10 cellular contexts compared by ENCODE assay signal in genomic region chr10:101780187-101780817, GRCh38. TPM values are rescaled to one million over a fixed set of nuclear protein-coding genes. Genes with fewer than 3 reads are reported as not detected.
DNase-seq lines count a peak whose midpoint lies in the region; ATAC-seq and TF ChIP-seq lines count a peak whose summit lies in the region.
"Had no signal": no experiment of that assay in that cellular context is flagged by ENCODE, and none has a peak within 500 bp of the region (broad histone marks: within the 10 kb centered on the region; RNA-seq: fewer than 3 reads in every experiment).

No MANE protein-coding gene starts in this region.

- H4K91ac ChIP-seq in IMR-90 (ENCODE audit: insufficient read depth, low read depth, low read length): no peak overlapping the region

- peak overlapping the region; percentile 51 for H3K27ac Mint-ChIP-seq in CD4-positive, alpha-beta T cell
- no peak overlapping the region for H3K27ac Mint-ChIP-seq in neural progenitor cell

- no peak for DNase-seq in CD4-positive, alpha-beta T cell
- DNase-seq in IMR-90 (no peak), neural progenitor cell (ENCODE audit: low spot score) (peak; percentile 27), HCEC 1CT (no peak), NK-92 (lab: John Stamatoyannopoulos, UW; ENCODE audit: unreplicated experiment) (no peak), A172 (ENCODE audit: low spot score) (no peak), kidney tubule cell (ENCODE audit: low spot score) (no peak)
- no peak for DNase-seq in effector memory CD4-positive, alpha-beta T cell

- no peak overlapping the region for H3K4ac ChIP-seq in IMR-90 (ENCODE audit: low read depth, low read length)

- H3K9ac ChIP-seq in IMR-90 (ENCODE audit: low read depth, low read length) (no peak overlapping the region), neural progenitor cell (no peak overlapping the region)

- H3K79me2 ChIP-seq in neural progenitor cell (ENCODE audit: low read depth): peaks cover 6% of the 10 kb centered on the region

- TF ChIP-seq POLR2A in IMR-90 (IDR thresholded peaks at IDR 0.05; ENCODE audit: low read depth, low read length): no peak

- no peak overlapping the region for H3K23ac ChIP-seq in IMR-90 (ENCODE audit: low read depth, low read length)

- no peaks in the 10 kb centered on the region for H3K9me3 Mint-ChIP-seq in CD4-positive, alpha-beta T cell
- H3K9me3 Mint-ChIP-seq in neural progenitor cell: no peaks in the 10 kb centered on the region

- WGBS in IMR-90 (ENCODE audit: extremely low coverage in 2 of 2, insufficient read length in 1 of 2), 2 experiments: no CpG with 5 or more reads among the region's 17 CpGs

- H3K4me3 Mint-ChIP-seq in CD4-positive, alpha-beta T cell: peak overlapping the region; percentile 52
- peak overlapping the region; percentile 57 for H3K4me3 Mint-ChIP-seq in neural progenitor cell

- no peak for TF ChIP-seq RAD21 in IMR-90 (IDR thresholded peaks at IDR 0.05; ENCODE audit: low read length)

- H3K56ac ChIP-seq in IMR-90 (ENCODE audit: extremely low read depth, insufficient read depth, low read length): no peak overlapping the region

- H3K36me3 ChIP-seq in IMR-90 (ENCODE audit: control insufficient read depth, insufficient read depth, low read length) (peaks cover 2% of the 10 kb centered on the region; the same call in 1 of the 2 replicates), neural progenitor cell (peaks cover 3% of the 10 kb centered on the region)
- H3K36me3 ChIP-seq in effector memory CD4-positive, alpha-beta T cell (ENCODE audit: control insufficient read depth, insufficient read depth, low read length): peaks cover 1% of the 10 kb centered on the region

- peaks cover 26% of the 10 kb centered on the region for H3K27me3 Mint-ChIP-seq in CD4-positive, alpha-beta T cell
- H3K27me3 Mint-ChIP-seq in neural progenitor cell (ENCODE audit: insufficient read depth, low read depth): peaks cover 26% of the 10 kb centered on the region

- H3K36me3 Mint-ChIP-seq in CD4-positive, alpha-beta T cell (ENCODE audit: low read depth): peaks cover 20% of the 10 kb centered on the region
- no peaks in the 10 kb centered on the region for H3K36me3 Mint-ChIP-seq in neural progenitor cell

- in situ Hi-C loops in IMR-90 (cut with MboI; ENCODE audit: low sequenced_read_pairs): loop anchor here (5.0 kb wide), 2 partner anchors 173 to 568 kb away; no protein-coding TSS in a partner anchor

- no peak for ATAC-seq in CD4-positive, alpha-beta T cell (ENCODE audit: poor library complexity)
- no peak for ATAC-seq in IMR-90 (ENCODE audit: low read depth)

- H3K4me1 Mint-ChIP-seq in CD4-positive, alpha-beta T cell (ENCODE audit: low read depth): peaks cover 67% of the 10 kb centered on the region
- H3K4me1 Mint-ChIP-seq in neural progenitor cell: peaks cover 39% of the 10 kb centered on the region

- intact Hi-C loops in CD4-positive, alpha-beta T cell (cut with DNase I, micrococcal nuclease): loop anchor here (2.0 to 10.0 kb wide), 6 partner anchors 52 to 568 kb away; partner anchors contain the start of gene ARMH3 (in 1 of the 2)
- intact Hi-C loops in IMR-90 (cut with micrococcal nuclease): loop anchor here (10.0 kb wide), 1 partner anchor 486 kb away; no protein-coding TSS in a partner anchor

- BruUV-seq in IMR-90 (replicated peaks; lab: Mats Ljungman, UMichigan): no TSS peak

- H3K9me3 ChIP-seq in CD4-positive, alpha-beta T cell (ENCODE audit: control insufficient read depth, low read length): no peaks in the 10 kb centered on the region
- no peaks in the 10 kb centered on the region for H3K9me3 ChIP-seq in IMR-90 (ENCODE audit: control insufficient read depth, insufficient read depth, low read length)
- H3K9me3 ChIP-seq in effector memory CD4-positive, alpha-beta T cell (ENCODE audit: control insufficient read depth, low read length): no peaks in the 10 kb centered on the region
- no peaks in the 10 kb centered on the region for H3K9me3 ChIP-seq in neural progenitor cell (ENCODE audit: low read depth)

- peak overlapping the region; percentile 94 for H2AK9ac ChIP-seq in IMR-90 (replicated peaks; ENCODE audit: low read depth, low read length, poor library complexity)

- peak overlapping the region in 1 of 2 experiments; percentile 56; a peak in 1 of 4 replicates for H4K8ac ChIP-seq in IMR-90 (ENCODE audit: low read depth in 2 of 2, low read length in 2 of 2)

- H4K20me1 ChIP-seq in IMR-90 (ENCODE audit: insufficient read depth, low read length) (peaks cover 40% of the 10 kb centered on the region), neural progenitor cell (ENCODE audit: low read depth) (peaks cover 56% of the 10 kb centered on the region)

- H2AK5ac ChIP-seq in IMR-90 (ENCODE audit: low read depth, low read length): no peak overlapping the region

- H2AFZ ChIP-seq in IMR-90 (replicated peaks; ENCODE audit: low read length, poor library complexity) (peak overlapping the region; percentile 77), neural progenitor cell (replicated peaks) (no peak overlapping the region)

- H3F3A ChIP-seq in neural progenitor cell (ENCODE audit: low read depth): peaks cover 69% of the 10 kb centered on the region

- H2BK5ac ChIP-seq in IMR-90 (ENCODE audit: low read depth, low read length, poor library complexity, severe bottlenecking): no peak overlapping the region

- no peak overlapping the region for H3K18ac ChIP-seq in IMR-90 (ENCODE audit: low read depth, low read length)

- H2BK20ac ChIP-seq in IMR-90 (ENCODE audit: low read depth, low read length): no peak overlapping the region

- H3K14ac ChIP-seq in IMR-90 (replicated peaks; ENCODE audit: low read depth, low read length): no peak overlapping the region

- H3K27ac ChIP-seq in CD4-positive, alpha-beta T cell (ENCODE audit: low read depth, low read length): no peak overlapping the region
- no peak overlapping the region for H3K27ac ChIP-seq in IMR-90 (ENCODE audit: insufficient read depth, low read length)
- H3K27ac ChIP-seq in effector memory CD4-positive, alpha-beta T cell (ENCODE audit: insufficient read depth, low read length, poor library complexity, severe bottlenecking): no peak overlapping the region
- H3K27ac ChIP-seq in neural progenitor cell: no peak overlapping the region

- H3K4me2 ChIP-seq in IMR-90 (ENCODE audit: low read depth, low read length): peak overlapping the region; percentile 73; the same call in 1 of the 2 replicates
- peak overlapping the region; percentile 98 for H3K4me2 ChIP-seq in neural progenitor cell

- TF ChIP-seq CTCF in CD4-positive, alpha-beta T cell (IDR thresholded peaks at IDR 0.05): peak; percentile 33
- TF ChIP-seq CTCF in IMR-90 (conservative IDR thresholded peaks at IDR 0.05; ENCODE audit: low read depth, low read length) (no peak), neural progenitor cell (IDR thresholded peaks at IDR 0.05) (no peak)

- peaks cover 14 to 40% of the 10 kb centered on the region in 2 experiments; a peak in 3 of 4 replicates for H3K79me1 ChIP-seq in IMR-90 (ENCODE audit: low read depth in 1 of 2, low read length in 2 of 2)

- peaks cover 37% of the 10 kb centered on the region for H3K27me3 ChIP-seq in CD4-positive, alpha-beta T cell (ENCODE audit: control insufficient read depth, insufficient read depth, low read length)
- H3K27me3 ChIP-seq in IMR-90 (ENCODE audit: control insufficient read depth, insufficient read depth, low read length) (peaks cover 25% of the 10 kb centered on the region), neural progenitor cell (peaks cover 51% of the 10 kb centered on the region)
- H3K27me3 ChIP-seq in effector memory CD4-positive, alpha-beta T cell (replicated peaks; ENCODE audit: control insufficient read depth, insufficient read depth, low read length, poor library complexity, severe bottlenecking): peaks cover 18% of the 10 kb centered on the region

- CTCF ChIA-PET in CD4-positive, alpha-beta T cell (lab: Charles Lee): interaction anchor here (0.7 to 2.0 kb wide), 4 partner anchors 9 to 280 kb away, joined by 3 to 8 read pairs (median 3); no protein-coding TSS in a partner anchor
- CTCF ChIA-PET in IMR-90 (lab: Yijun Ruan, JAX): interaction anchor here (1.3 to 1.6 kb wide), 4 partner anchors 9 to 180 kb away, joined by 3 to 9 read pairs (median 5); no protein-coding TSS in a partner anchor

- no peaks in the 10 kb centered on the region for H3K9me1 ChIP-seq in IMR-90 (ENCODE audit: insufficient read depth, low read length)

- H3K4me3 ChIP-seq in IMR-90 (ENCODE audit: insufficient read depth, low read depth, low read length) (no peak overlapping the region), neural progenitor cell (peak overlapping the region; percentile 57)
- peak overlapping the region; percentile 46 for H3K4me3 ChIP-seq in effector memory CD4-positive, alpha-beta T cell (ENCODE audit: insufficient read depth, low read depth, low read length, poor library complexity, severe bottlenecking)

- dilution Hi-C loops in IMR-90 (cut with HindIII; ENCODE audit: low sequenced_read_pairs, unreplicated experiment): no loop called here

- POLR2A ChIA-PET in CD4-positive, alpha-beta T cell (lab: Charles Lee): interaction anchor here (0.7 to 2.2 kb wide), 4 partner anchors 15 to 785 kb away, joined by 3 to 12 read pairs (median 4); partner anchors contain the start of gene OGA
- POLR2A ChIA-PET in IMR-90 (lab: Charles Lee; ENCODE audit: unreplicated experiment): no interaction called here

- H4K5ac ChIP-seq in IMR-90 (ENCODE audit: low read depth, low read length): no peak overlapping the region

- no peak overlapping the region for H2BK120ac ChIP-seq in IMR-90 (ENCODE audit: low read depth, low read length)

- no peak overlapping the region; the same call in 2 of the 3 replicates for H2BK15ac ChIP-seq in IMR-90 (ENCODE audit: low read depth, low read length)

- H3K4me1 ChIP-seq in IMR-90 (ENCODE audit: control insufficient read depth, insufficient read depth, low read length) (peaks cover 13% of the 10 kb centered on the region), neural progenitor cell (peaks cover 42% of the 10 kb centered on the region)
- H3K4me1 ChIP-seq in effector memory CD4-positive, alpha-beta T cell (ENCODE audit: control insufficient read depth, insufficient read depth, low read length, poor library complexity, severe bottlenecking): peaks cover 49% of the 10 kb centered on the region

RNA-seq across cellular contexts. Expression of gene NPM3, which starts 2.9 kb away (rescaled TPM):
- total RNA-seq in CD4-positive, alpha-beta T cell: 10 to 100 TPM; 15.5 to 15.8 TPM
- total RNA-seq in IMR-90 (2012; rRNA removed): 112 and 122 TPM in 2 replicates
- polyA plus RNA-seq in IMR-90 (2012; rRNA removed): 72.3 and 84.1 TPM in 2 replicates
- polyA plus RNA-seq in IMR-90 (2012; cell fraction: cytosol; rRNA removed): 165 and 166 TPM in 2 replicates
- 33.0 and 60.2 TPM in 2 replicates for polyA plus RNA-seq in IMR-90 (2012; cell fraction: nucleus; rRNA removed; ENCODE audit: low replicate concordance)
- 93.1 and 149 TPM in 2 replicates for total RNA-seq in neural progenitor cell (ENCODE audit: low replicate concordance)
- 65.5 and 96.9 TPM in 2 replicates for total RNA-seq in A172 (2014; rRNA removed; shearing (Covaris generic))

RNA-seq across cellular contexts. Expression of gene FGF8, which starts 4.4 kb away (rescaled TPM):
- not detected for total RNA-seq in CD4-positive, alpha-beta T cell
- not detected in 2 replicates for total RNA-seq in IMR-90 (2012; rRNA removed)
- polyA plus RNA-seq in IMR-90 (2012; rRNA removed): 0.17 TPM in 1 of 2 replicates, not detected in the other
- 0.20 TPM in 1 of 2 replicates, not detected in the other for polyA plus RNA-seq in IMR-90 (2012; cell fraction: cytosol; rRNA removed)
- 0.57 and 2.5 TPM in 2 replicates for polyA plus RNA-seq in IMR-90 (2012; cell fraction: nucleus; rRNA removed; ENCODE audit: low replicate concordance)
- total RNA-seq in neural progenitor cell (ENCODE audit: low replicate concordance): 17.6 and 32.2 TPM in 2 replicates
- not detected in 2 replicates for total RNA-seq in A172 (2014; rRNA removed; shearing (Covaris generic))
- total RNA-seq: lung microvascular endothelial cell, urinary bladder had no signal
- polyA plus RNA-seq: urinary bladder had no signal

RNA-seq across cellular contexts. Expression of gene OGA, which starts 37.9 kb away (rescaled TPM):
- total RNA-seq in CD4-positive, alpha-beta T cell: 100 to 1,000 TPM; 395 to 416 TPM
- total RNA-seq in IMR-90 (2012; rRNA removed) (62.9 and 89.7 TPM in 2 replicates), neural progenitor cell (ENCODE audit: low replicate concordance) (197 and 275 TPM in 2 replicates)
- polyA plus RNA-seq in IMR-90 (2012; rRNA removed): 32.6 and 42.5 TPM in 2 replicates
- polyA plus RNA-seq in IMR-90 (2012; cell fraction: cytosol; rRNA removed): 4.0 and 5.0 TPM in 2 replicates
- polyA plus RNA-seq in IMR-90 (2012; cell fraction: nucleus; rRNA removed; ENCODE audit: low replicate concordance): 14.8 and 154 TPM in 2 replicates
- 82.2 and 98.2 TPM in 2 replicates for total RNA-seq in A172 (2014; rRNA removed; shearing (Covaris generic))

Comparison
In these comparisons a context has a peak if more than half of its experiments do, and no peak if none do; other contexts are left out.
1. RNA of gene FGF8, which starts 4.4 kb away (total RNA-seq): 17.6 to 32.2 TPM in neural progenitor cell; not detected in CD4-positive, alpha-beta T cell, not detected in IMR-90 and not detected in A172; every median in the first group is over 10 times any median in the second.